Comparison of ENCODE assay signal across 1 cellular context in genomic region chr20:32872266-32872665, GRCh38.
TF ChIP-seq lines count a peak whose summit lies in the region.

No MANE protein-coding gene starts in this region.

TF ChIP-seq in GM23338, 12 proteins besides CTCF, POLR2A, EP300 and RAD21 (continued from another document):
- TF ChIP-seq ZNF462 (CRISPR knock-in tag; IDR thresholded peaks at IDR 0.05), result no peak
- TF ChIP-seq POLR2AphosphoS5 (IDR thresholded peaks at IDR 0.05; ENCODE audit: low read depth), result no peak
- TF ChIP-seq STAT1 (IDR thresholded peaks at IDR 0.05; ENCODE audit: unreplicated experiment), result no peak
TF ChIP-seq in GM23338: peak in this region for 0.
